In genomic region chr5:11903121-11903613, GRCh38 we compare ENCODE assay signal across 11 cellular contexts. TPM values are rescaled to one million over a fixed set of nuclear protein-coding genes. Genes with fewer than 3 reads are reported as not detected.
DNase-seq lines count a peak whose midpoint lies in the region; ATAC-seq and TF ChIP-seq lines count a peak whose summit lies in the region.
"Had no signal": no experiment of that assay in that cellular context is flagged by ENCODE, and none has a peak within 500 bp of the region (broad histone marks: within the 10 kb centered on the region; RNA-seq: fewer than 3 reads in every experiment).

No MANE protein-coding gene starts in this region.

- H3K27ac Mint-ChIP-seq in chondrocyte (ENCODE audit: unreplicated experiment): no peak overlapping the region
- no peak overlapping the region for H3K27ac Mint-ChIP-seq in activated T-helper 17 cell treated with anti-CD3 and anti-CD28 coated beads, Interleukin-2, amount 50 U/mL, for 72 hours
- H3K27ac Mint-ChIP-seq: activated B cell treated with CpG ODN at 0.5 μM for 24 hours had no signal

- peaks cover 10% of the 10 kb centered on the region for H3K4me1 Mint-ChIP-seq in chondrocyte (ENCODE audit: low read depth)
- H3K4me1 Mint-ChIP-seq in activated T-helper 17 cell treated with anti-CD3 and anti-CD28 coated beads, Interleukin-2, amount 50 U/mL, for 72 hours: no peaks in the 10 kb centered on the region

- no peak overlapping the region for H2BK15ac ChIP-seq in mesendoderm (replicated peaks; ENCODE audit: low read depth)

- H3K36me3 ChIP-seq in heart left ventricle: no peaks in the 10 kb centered on the region
- no peaks in the 10 kb centered on the region for H3K36me3 ChIP-seq in mesendoderm (ENCODE audit: control insufficient read depth, insufficient read depth, low read length)
- no peaks in the 10 kb centered on the region for H3K36me3 ChIP-seq in urinary bladder (ENCODE audit: insufficient read depth)
- H3K36me3 ChIP-seq in tibial artery: no peaks in the 10 kb centered on the region
- H3K36me3 ChIP-seq: BE2C, left lung had no signal

- no peak for TF ChIP-seq CTCF in heart left ventricle (IDR thresholded peaks at IDR 0.05)
- no peak for TF ChIP-seq CTCF in chondrocyte (IDR thresholded peaks at IDR 0.05)
- no peak for TF ChIP-seq CTCF in tibial artery (IDR thresholded peaks at IDR 0.05)

- H2AK5ac ChIP-seq in mesendoderm (ENCODE audit: low read length): no peak overlapping the region

- no peaks in the 10 kb centered on the region for H3K79me2 ChIP-seq in mesendoderm (ENCODE audit: control insufficient read depth, insufficient read depth, low read length)

- peak overlapping the region; percentile 75 for H3K4me2 ChIP-seq in mesendoderm (ENCODE audit: low read length)

- peaks cover 0 to 17% (median 0%) of the 10 kb centered on the region in 12 donors for H3K4me1 ChIP-seq in heart left ventricle
- H3K4me1 ChIP-seq in mesendoderm (ENCODE audit: control insufficient read depth, low read depth, low read length): no peaks in the 10 kb centered on the region
- no peaks in the 10 kb centered on the region for H3K4me1 ChIP-seq in urinary bladder (ENCODE audit: insufficient read depth)
- peaks cover 0 to 14% (median 5%) of the 10 kb centered on the region in 4 donors for H3K4me1 ChIP-seq in tibial artery
- H3K4me1 ChIP-seq: BE2C had no signal

- H3K56ac ChIP-seq in mesendoderm (ENCODE audit: low read length): peak overlapping the region; percentile 60

- no peak overlapping the region for H3K18ac ChIP-seq in mesendoderm (ENCODE audit: low read length)

- no peaks in the 10 kb centered on the region for H3K9me3 Mint-ChIP-seq in chondrocyte (ENCODE audit: low read depth)
- no peaks in the 10 kb centered on the region for H3K9me3 Mint-ChIP-seq in activated T-helper 17 cell treated with anti-CD3 and anti-CD28 coated beads, Interleukin-2, amount 50 U/mL, for 72 hours
- H3K9me3 Mint-ChIP-seq: activated B cell treated with CpG ODN at 0.5 μM for 24 hours had no signal

- H3K9ac ChIP-seq in mesendoderm (ENCODE audit: low read length): peak overlapping the region; percentile 66

- H3K36me3 Mint-ChIP-seq in chondrocyte (ENCODE audit: low read depth): peaks cover 4% of the 10 kb centered on the region
- H3K36me3 Mint-ChIP-seq in activated T-helper 17 cell treated with anti-CD3 and anti-CD28 coated beads, Interleukin-2, amount 50 U/mL, for 72 hours (ENCODE audit: low read depth): no peaks in the 10 kb centered on the region

- no peak overlapping the region for H4K8ac ChIP-seq in mesendoderm (ENCODE audit: low read depth, low read length)

- H3K4me3 ChIP-seq in heart left ventricle (peak overlapping the region; percentile 30 to 75 (median 56)), mesendoderm (ENCODE audit: low read length) (peak overlapping the region; percentile 45), urinary bladder (ENCODE audit: low read depth, low read length) (peak overlapping the region; percentile 19), tibial artery (no peak overlapping the region)

- H3K79me1 ChIP-seq in mesendoderm (ENCODE audit: low read length): no peaks in the 10 kb centered on the region

- no peak overlapping the region for H3K23ac ChIP-seq in mesendoderm (ENCODE audit: low read length)

- H3K4ac ChIP-seq in mesendoderm (ENCODE audit: low read depth, low read length): no peak overlapping the region

- ATAC-seq in heart left ventricle: peak; percentile 53 to 82 (median 66)
- no peak for ATAC-seq in GM19395 (IDR thresholded peaks at IDR 0.05; ENCODE audit: unreplicated experiment)
- no peak for ATAC-seq in activated T-helper 17 cell treated with anti-CD3 and anti-CD28 coated beads, Interleukin-2, amount 50 U/mL, for 72 hours (replicated peaks)

- H3K27ac ChIP-seq in heart left ventricle (peak overlapping the region in 11 of 12 donors; percentile 17 to 85 (median 66)), mesendoderm (ENCODE audit: low read depth, low read length) (no peak overlapping the region), urinary bladder (ENCODE audit: low read depth) (no peak overlapping the region), tibial artery (no peak overlapping the region)
- H3K27ac ChIP-seq: left lung had no signal

- peaks cover 0 to 50% (median 12%) of the 10 kb centered on the region in 9 donors for H3K27me3 ChIP-seq in heart left ventricle
- peaks cover 9% of the 10 kb centered on the region for H3K27me3 ChIP-seq in mesendoderm (ENCODE audit: insufficient read depth, low read length, poor library complexity)
- H3K27me3 ChIP-seq in tibial artery: peaks cover 0 to 29% of the 10 kb centered on the region in 2 donors

- no peak overlapping the region for H4K5ac ChIP-seq in mesendoderm (ENCODE audit: low read length)

- H3K9me3 ChIP-seq in heart left ventricle: no peaks in the 10 kb centered on the region
- no peaks in the 10 kb centered on the region for H3K9me3 ChIP-seq in tibial artery
- H3K9me3 ChIP-seq: BE2C, left lung had no signal

- H3K4me3 Mint-ChIP-seq in chondrocyte (ENCODE audit: unreplicated experiment): peak overlapping the region; percentile 59
- H3K4me3 Mint-ChIP-seq in activated T-helper 17 cell treated with anti-CD3 and anti-CD28 coated beads, Interleukin-2, amount 50 U/mL, for 72 hours: no peak overlapping the region
- H3K4me3 Mint-ChIP-seq: activated B cell treated with CpG ODN at 0.5 μM for 24 hours had no signal

- H3K27me3 Mint-ChIP-seq in chondrocyte (ENCODE audit: low read depth): peaks cover 61% of the 10 kb centered on the region
- H3K27me3 Mint-ChIP-seq in activated T-helper 17 cell treated with anti-CD3 and anti-CD28 coated beads, Interleukin-2, amount 50 U/mL, for 72 hours: peaks cover 27% of the 10 kb centered on the region

- TF ChIP-seq POLR2A in heart left ventricle (IDR thresholded peaks at IDR 0.05): no peak

- H2BK120ac ChIP-seq in mesendoderm (ENCODE audit: low read depth, low read length): no peak overlapping the region

- 1 to 2% (median 1%) methylated on average over 22 to 23 of the region's 23 CpGs for WGBS in heart left ventricle, 4 donors
- WGBS in mesendoderm (ENCODE audit: extremely low coverage, insufficient coverage, low lambda C conversion rate): no CpG with 5 or more reads among the region's 23 CpGs
- 1% methylated on average over 23 of the region's 23 CpGs for whole genome bisulfite sequencing in urinary bladder

- no peak overlapping the region for H2BK5ac ChIP-seq in mesendoderm (ENCODE audit: low read length)

- DNase-seq in heart left ventricle (peak in 4 of 5 donors; percentile 11 to 60 (median 42)), cardiac septum (ENCODE audit: low spot score) (no peak), chondrocyte (ENCODE audit: low spot score) (no peak), mesendoderm (peak; percentile 20), tibial artery (no peak)
- DNase-seq: activated B cell treated with CpG ODN at 0.5 μM for 24 hours had no signal

- intact Hi-C loops in heart left ventricle (cut with DNase I): no loop called here
- intact Hi-C loops in cardiac septum (cut with DNase I): no loop called here
- intact Hi-C loops in tibial artery (cut with DNase I; ENCODE audit: low total_unique reads): no loop called here

RNA-seq across cellular contexts. Expression of gene CTNND2, which starts 1.1 kb away (rescaled TPM):
- total RNA-seq in heart left ventricle (10 to 100 TPM in 7 of 9 donors, 1 to 10 TPM in 2; 4.0 to 36.8 (median 22.5) TPM), cardiac septum (41.3 TPM), chondrocyte (1.0 to 2.1 TPM (median 1.9 TPM) in 3 replicates), urinary bladder (1.4 TPM)
- polyA plus RNA-seq in heart left ventricle (10 to 100 TPM in 1 of 2 donors, 1 to 10 TPM in 1; 4.2 to 10.5 TPM), urinary bladder (0.24 TPM)
- 3.9 TPM for polyA plus RNA-seq in mesendoderm (2013, experiment 1 of 2)
- 3.1 TPM for polyA plus RNA-seq in mesendoderm (2013, experiment 2 of 2)
- total RNA-seq in activated T-helper 17 cell treated with anti-CD3 and anti-CD28 coated beads, Interleukin-2, amount 50 U/mL, for 72 hours: under 1 TPM; 0.21 to 0.39 TPM
- total RNA-seq: activated B cell treated with CpG ODN at 0.5 μM for 24 hours had no signal

Comparison
In these comparisons a context has a peak if more than half of its experiments do, and no peak if none do; other contexts are left out.
1. DNase-seq: peak in heart left ventricle (4 of 5) and mesendoderm (single experiment); none in cardiac septum (single experiment), chondrocyte (single experiment) and tibial artery (0 of 2).
2. ATAC-seq: peak in heart left ventricle (4 of 4); none in GM19395 (single experiment) and activated T-helper 17 cell treated with anti-CD3 and anti-CD28 coated beads, Interleukin-2, amount 50 U/mL, for 72 hours (single experiment).
3. H3K27ac ChIP-seq: peak in heart left ventricle (11 of 12); none in mesendoderm (single experiment), urinary bladder (single experiment) and tibial artery (0 of 2).
4. H3K4me3 ChIP-seq: peak in heart left ventricle (12 of 12), mesendoderm (single experiment) and urinary bladder (single experiment); none in tibial artery (0 of 2).